ENCODE assay signal across 17 cellular contexts in the genomic region with DNA sequence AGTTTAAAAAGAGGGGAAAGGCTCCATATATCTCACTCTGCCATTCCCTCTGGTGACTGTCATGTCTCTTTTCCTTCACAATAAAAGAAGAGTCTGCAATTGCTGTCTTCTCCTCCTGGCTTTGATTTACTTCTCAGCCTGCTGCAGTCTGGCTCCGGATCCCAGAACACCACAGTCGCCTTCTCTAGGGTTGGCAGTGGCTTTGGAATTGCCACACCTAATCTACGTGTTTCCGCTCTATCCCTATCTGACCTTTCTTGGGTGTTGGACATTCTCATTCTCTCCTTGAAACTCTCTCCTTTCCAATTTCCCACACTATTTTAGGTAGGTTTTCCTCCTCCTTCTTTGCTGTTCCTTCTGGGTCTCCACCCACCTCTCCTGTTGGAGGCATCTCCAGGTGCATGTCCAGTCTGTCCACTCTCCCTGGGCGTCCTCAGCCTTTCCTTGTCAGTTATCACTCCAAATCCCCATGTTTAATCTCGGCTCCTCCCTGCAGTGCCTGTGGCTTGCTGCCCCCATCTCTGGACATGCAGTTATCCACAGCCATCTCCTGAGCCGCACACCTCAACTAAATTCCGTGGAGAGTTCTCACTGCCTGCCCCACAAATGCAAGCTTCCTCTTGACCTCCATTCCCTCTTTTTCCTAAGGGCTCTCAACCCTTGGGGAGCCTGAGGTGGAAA.
"Had no signal": no experiment of that assay in that cellular context is flagged by ENCODE, and none has a peak within 500 bp of the region (broad histone marks: within the 10 kb centered on the region; RNA-seq: fewer than 3 reads in every experiment).

No MANE protein-coding gene starts in this region.

- H3K4me3 Mint-ChIP-seq: activated CD4-positive, alpha-beta memory T cell treated with anti-CD3 and anti-CD28 coated beads for 36 hours; activated naive CD8-positive, alpha-beta T cell treated with anti-CD3 and anti-CD28 coated beads for 36 hours; activated T-cell treated with anti-CD3 and anti-CD28 coated beads, Interleukin-2, amount 50 U/mL, for 4 hours; natural killer cell had no signal

- H3K27ac ChIP-seq: heart right ventricle, suprapubic skin, upper lobe of left lung had no signal

- H3K9me3 Mint-ChIP-seq: activated T-cell treated with anti-CD3 and anti-CD28 coated beads, Interleukin-2, amount 50 U/mL, for 4 hours had no signal

- H3K27me3 ChIP-seq: suprapubic skin, upper lobe of left lung had no signal

- H3K36me3 ChIP-seq: heart right ventricle, suprapubic skin, upper lobe of left lung had no signal

- H3K9me3 ChIP-seq: heart right ventricle, suprapubic skin, upper lobe of left lung had no signal

- H3K4me1 Mint-ChIP-seq: activated naive CD8-positive, alpha-beta T cell treated with anti-CD3 and anti-CD28 coated beads for 36 hours; natural killer cell had no signal

- H3K27ac Mint-ChIP-seq: activated CD4-positive, alpha-beta memory T cell treated with anti-CD3 and anti-CD28 coated beads for 36 hours; activated naive CD8-positive, alpha-beta T cell treated with anti-CD3 and anti-CD28 coated beads for 36 hours; natural killer cell had no signal

- H3K36me3 Mint-ChIP-seq: activated CD4-positive, alpha-beta memory T cell treated with anti-CD3 and anti-CD28 coated beads for 36 hours; activated naive CD8-positive, alpha-beta T cell treated with anti-CD3 and anti-CD28 coated beads for 36 hours; natural killer cell had no signal

- ATAC-seq: activated T-cell treated with anti-CD3 and anti-CD28 coated beads, Interleukin-2, amount 50 U/mL, for 4 hours; natural killer cell; stimulated activated naive CD8-positive, alpha-beta T cell treated with anti-CD3 and anti-CD28 coated beads, Interleukin-15, Interleukin-2, amounts not matched to agents 100 U/mL and 50 U/mL, for 24 hours had no signal

- DNase-seq: activated CD4-positive, alpha-beta memory T cell treated with anti-CD3 and anti-CD28 coated beads for 36 hours; activated CD4-positive, alpha-beta T cell treated with anti-CD3 and anti-CD28 coated beads for 1 hour; activated gamma-delta T cell; activated naive CD8-positive, alpha-beta T cell treated with anti-CD3 and anti-CD28 coated beads for 36 hours; activated T-cell treated with anti-CD3 and anti-CD28 coated beads, Interleukin-2, amount 50 U/mL, for 4 hours; anterior cingulate cortex; foreskin melanocyte; heart right ventricle; natural killer cell; stimulated activated CD4-positive, alpha-beta T cell treated with anti-CD3 and anti-CD28 coated beads, Interleukin-4, amount 100 ng/mL, for 1 hour; stimulated activated CD8-positive, alpha-beta memory T cell treated with anti-CD3 and anti-CD28 coated beads, Interleukin-4, amount 100 ng/mL, for 48 hours; stimulated activated naive CD8-positive, alpha-beta T cell treated with anti-CD3 and anti-CD28 coated beads, Interleukin-15, Interleukin-2, amounts not matched to agents 100 U/mL and 50 U/mL, for 24 hours; SW 1271; T-helper 9 cell; upper lobe of left lung had no signal

- H3K4me3 ChIP-seq: heart right ventricle, lung, suprapubic skin, upper lobe of left lung had no signal
